In genomic region chr19:58519087-58519354, GRCh38 we compare ENCODE assay signal across 8 cellular contexts. TPM values are rescaled to one million over a fixed set of nuclear protein-coding genes. Genes with fewer than 3 reads are reported as not detected.
A peak's percentile ranks its signal among the peaks of the same experiment; 100 is the strongest.
DNase-seq lines count a peak whose midpoint lies in the region; ATAC-seq lines count a peak whose summit lies in the region.

No MANE protein-coding gene starts in this region.

- peaks cover 36% of the 10 kb centered on the region for H3K4me1 Mint-ChIP-seq in T-helper 17 cell

- ATAC-seq in GM21515 (IDR thresholded peaks at IDR 0.05; ENCODE audit: unreplicated experiment): peak; percentile 1
- peak; percentile 17 for ATAC-seq in T-helper 17 cell
- peak; percentile 60 for ATAC-seq in sciatic nerve
- ATAC-seq in GM21367 (IDR thresholded peaks at IDR 0.05; ENCODE audit: unreplicated experiment): no peak

- H3K27me3 Mint-ChIP-seq in T-helper 17 cell: no peaks in the 10 kb centered on the region

- peak overlapping the region; percentile 91 for H3K4me3 ChIP-seq in iPS-15b (ENCODE audit: low read depth, low read length)

- H3K27ac Mint-ChIP-seq in T-helper 17 cell: peak overlapping the region; percentile 96

- peak overlapping the region; percentile 94 for H3K9ac ChIP-seq in iPS-15b (ENCODE audit: low read depth, low read length)

- no peaks in the 10 kb centered on the region for H3K27me3 ChIP-seq in iPS-15b (ENCODE audit: control insufficient read depth, insufficient read depth, low read length)

- peak overlapping the region; percentile 97 for H3K4me3 Mint-ChIP-seq in T-helper 17 cell

- H3K36me3 Mint-ChIP-seq in T-helper 17 cell (ENCODE audit: low read depth): peaks cover 2% of the 10 kb centered on the region

- DNase-seq in CD1c-positive myeloid dendritic cell (ENCODE audit: extremely low spot score) (peak; percentile 48), NCI-H146 (lab: John Stamatoyannopoulos, UW) (peak; percentile 84), T-helper 17 cell (peak; percentile 30 to 32 (median 31)), brain pericyte (ENCODE audit: low read depth, low spot score) (peak; percentile 42), sciatic nerve (ENCODE audit: low spot score) (peak; percentile 76)

- peaks cover 12% of the 10 kb centered on the region for H3K36me3 ChIP-seq in iPS-15b (ENCODE audit: control insufficient read depth, insufficient read depth, low read length)

- H3K4me1 ChIP-seq in iPS-15b (ENCODE audit: control insufficient read depth, insufficient read depth, low read length): peaks cover 14% of the 10 kb centered on the region

- intact Hi-C loops in sciatic nerve (cut with DNase I): no loop called here

- H3K9me3 ChIP-seq in T-helper 17 cell (ENCODE audit: control insufficient read depth, low read length, poor library complexity, severe bottlenecking): no peaks in the 10 kb centered on the region
- no peaks in the 10 kb centered on the region for H3K9me3 ChIP-seq in iPS-15b (ENCODE audit: control insufficient read depth, insufficient read depth, low read length)

RNA-seq across cellular contexts. Expression of gene ZBTB45, which starts 0.6 kb away (rescaled TPM):
- total RNA-seq in T-helper 17 cell (1 to 10 TPM; 7.0 to 8.2 TPM), sciatic nerve (14.9 TPM)

RNA-seq across cellular contexts. Expression of gene SLC27A5, which starts 7.2 kb away (rescaled TPM):
- total RNA-seq in T-helper 17 cell: 1 to 10 TPM; 6.6 to 7.7 TPM
- total RNA-seq in sciatic nerve: 10.1 TPM

RNA-seq across cellular contexts. Expression of gene TRIM28, which starts 24.8 kb away (rescaled TPM):
- total RNA-seq in T-helper 17 cell: 100 to 1,000 TPM; 427 to 525 TPM
- total RNA-seq in sciatic nerve: 168 TPM

RNA-seq across cellular contexts. Expression of gene CHMP2A, which starts 35.9 kb away (rescaled TPM):
- total RNA-seq in T-helper 17 cell (10 to 100 TPM; 74.8 to 88.8 TPM), sciatic nerve (94.6 TPM)

RNA-seq across cellular contexts. Expression of gene UBE2M, which starts 39.4 kb away (rescaled TPM):
- total RNA-seq in T-helper 17 cell (10 to 100 TPM; 36.1 to 63.5 TPM), sciatic nerve (57.4 TPM)

Comparison
In these comparisons a context has a peak if more than half of its experiments do, and no peak if none do; other contexts are left out.
1. DNase-seq: peak in every context shown above with its lines; median percentile 84 in NCI-H146; 76 in sciatic nerve; 48 in CD1c-positive myeloid dendritic cell; 42 in brain pericyte; 31 in T-helper 17 cell.